Comparison of ENCODE assay signal across 23 cellular contexts in the genomic region with DNA sequence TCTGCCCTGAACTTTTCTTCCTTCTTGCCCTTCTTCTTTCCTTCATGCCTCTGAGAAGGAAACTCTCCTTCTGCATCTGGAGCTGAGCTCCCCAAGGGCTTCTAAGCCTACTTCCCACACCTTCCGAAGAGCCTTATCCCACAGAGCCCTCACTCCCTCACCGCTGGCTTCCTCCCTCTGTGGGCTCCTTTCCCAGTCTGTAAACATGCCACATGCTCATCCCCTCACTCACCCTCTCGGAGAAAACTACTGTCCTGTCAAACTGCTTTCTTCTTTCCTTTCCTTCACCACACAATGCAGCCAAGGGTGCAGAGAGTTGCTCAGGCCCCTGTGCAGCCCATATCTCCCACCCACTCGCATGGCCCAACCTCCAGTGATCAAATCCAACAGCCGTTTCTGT. TPM values are rescaled to one million over a fixed set of nuclear protein-coding genes. Genes with fewer than 3 reads are reported as not detected.
DNase-seq lines count a peak whose midpoint lies in the region; ATAC-seq and TF ChIP-seq lines count a peak whose summit lies in the region.
"Had no signal": no experiment of that assay in that cellular context is flagged by ENCODE, and none has a peak within 500 bp of the region (broad histone marks: within the 10 kb centered on the region; RNA-seq: fewer than 3 reads in every experiment).

No MANE protein-coding gene starts in this region.

- H3K27me3 Mint-ChIP-seq in stimulated activated naive CD8-positive, alpha-beta T cell treated with anti-CD3 and anti-CD28 coated beads, Interleukin-15, Interleukin-2, amounts not matched to agents 100 ng/mL and 50 ng/mL, for 24 hours = no peaks in the 10 kb centered on the region
- H3K27me3 Mint-ChIP-seq in nephron (ENCODE audit: low read depth) (no peaks in the 10 kb centered on the region), type B pancreatic cell (no peaks in the 10 kb centered on the region)
- H3K27me3 Mint-ChIP-seq: B cell, brain had no signal

- no peaks in the 10 kb centered on the region for H3K4me1 ChIP-seq in fibroblast of lung (ENCODE audit: control insufficient read depth, extremely low read depth, insufficient read depth, low read length)
- H3K4me1 ChIP-seq: A549, psoas muscle had no signal

- peak overlapping the region; percentile 35 for H3K4me2 ChIP-seq in fibroblast of lung (ENCODE audit: extremely low read depth, insufficient read depth, low read length)
- H3K4me2 ChIP-seq: A549 had no signal

- ATAC-seq in stimulated activated naive CD8-positive, alpha-beta T cell treated with anti-CD3 and anti-CD28 coated beads, Interleukin-15, Interleukin-2, amounts not matched to agents 100 U/mL and 50 U/mL, for 24 hours = no peak
- no peak for ATAC-seq in left lobe of liver
- ATAC-seq: A549, HCT116, psoas muscle had no signal

- TF ChIP-seq CTCF in fibroblast of lung (conservative IDR thresholded peaks at IDR 0.05 in 1 of 2, IDR thresholded peaks at IDR 0.05 in 1 of 2; ENCODE audit: low read depth in 1 of 2, low read length in 2 of 2) = no peak
- no peak for TF ChIP-seq CTCF in nephron (IDR thresholded peaks at IDR 0.05; ENCODE audit: unreplicated experiment in 3 of 3)
- TF ChIP-seq CTCF in type B pancreatic cell (conservative IDR thresholded peaks at IDR 0.05) = no peak

- H3K9me3 ChIP-seq in fibroblast of lung (ENCODE audit: control insufficient read depth, insufficient read depth, low read depth, low read length) = no peaks in the 10 kb centered on the region
- H3K9me3 ChIP-seq: psoas muscle had no signal

- no peak overlapping the region for H3K9ac ChIP-seq in fibroblast of lung (ENCODE audit: insufficient read depth, low read length)

- H3K4me3 Mint-ChIP-seq in stimulated activated naive CD8-positive, alpha-beta T cell treated with anti-CD3 and anti-CD28 coated beads, Interleukin-15, Interleukin-2, amounts not matched to agents 100 ng/mL and 50 ng/mL, for 24 hours = no peak overlapping the region
- H3K4me3 Mint-ChIP-seq in nephron (no peak overlapping the region), type B pancreatic cell (peak overlapping the region; percentile 16)
- H3K4me3 Mint-ChIP-seq: B cell, brain had no signal

- no peak overlapping the region for H3K27ac ChIP-seq in fibroblast of lung (ENCODE audit: insufficient read depth, low read length)
- H3K27ac ChIP-seq: A549, psoas muscle, SK-N-MC had no signal

- H3K27ac Mint-ChIP-seq in stimulated activated naive CD8-positive, alpha-beta T cell treated with anti-CD3 and anti-CD28 coated beads, Interleukin-15, Interleukin-2, amounts not matched to agents 100 ng/mL and 50 ng/mL, for 24 hours = peak overlapping the region; percentile 71
- H3K27ac Mint-ChIP-seq in nephron = peak overlapping the region in 2 of 3 experiments; percentile 3 to 41
- H3K27ac Mint-ChIP-seq in type B pancreatic cell = peak overlapping the region; percentile 75
- H3K27ac Mint-ChIP-seq: B cell had no signal

- no peaks in the 10 kb centered on the region for H4K20me1 ChIP-seq in fibroblast of lung (ENCODE audit: control insufficient read depth, extremely low read depth, insufficient read depth, low read length)

- no peak for DNase-seq in stimulated activated naive CD8-positive, alpha-beta T cell treated with anti-CD3 and anti-CD28 coated beads, Interleukin-15, Interleukin-2, amounts not matched to agents 100 U/mL and 50 U/mL, for 24 hours
- DNase-seq in fibroblast of lung (ENCODE audit: low read depth in 2 of 2) = peak; percentile 20 to 41
- no peak for DNase-seq in type B pancreatic cell (ENCODE audit: extremely low spot score, unreplicated experiment)
- no peak for DNase-seq in stimulated activated CD4-positive, alpha-beta T cell treated with anti-CD3 and anti-CD28 coated beads, Interleukin-2, amount 100 ng/mL, for 24 hours
- DNase-seq in NCI-H187 (lab: John Stamatoyannopoulos, UW) = no peak
- DNase-seq in left lobe of liver (ENCODE audit: low spot score) = no peak
- DNase-seq: activated CD4-positive, alpha-beta T cell treated with anti-CD3 and anti-CD28 coated beads for 4 hours; activated naive CD4-positive, alpha-beta T cell; KG1; kidney; MM.1S; NCI-H1417; NCI-H748 treated with DMSO at 0.1 percent for 48 hours; psoas muscle; stimulated activated CD8-positive, alpha-beta memory T cell treated with anti-CD3 and anti-CD28 coated beads, Interleukin-4, amount 100 ng/mL, for 48 hours; trophoblast cell had no signal

- H3K4me3 ChIP-seq in fibroblast of lung (replicated peaks in 1 of 4; ENCODE audit: control extremely low read depth in 1 of 4, insufficient read depth in 1 of 4, low read depth in 3 of 4, low read length in 4 of 4) = no peak overlapping the region
- H3K4me3 ChIP-seq: A549, psoas muscle, SK-N-MC had no signal

- no peaks in the 10 kb centered on the region for H3K36me3 ChIP-seq in fibroblast of lung (ENCODE audit: control insufficient read depth, insufficient read depth, low read length)

- no peaks in the 10 kb centered on the region for H3K9me3 Mint-ChIP-seq in stimulated activated naive CD8-positive, alpha-beta T cell treated with anti-CD3 and anti-CD28 coated beads, Interleukin-15, Interleukin-2, amounts not matched to agents 100 ng/mL and 50 ng/mL, for 24 hours
- H3K9me3 Mint-ChIP-seq in nephron (peaks cover 8% of the 10 kb centered on the region), type B pancreatic cell (no peaks in the 10 kb centered on the region)

- no peaks in the 10 kb centered on the region for H3K27me3 ChIP-seq in fibroblast of lung (ENCODE audit: control insufficient read depth, insufficient read depth, low read length)

- H2AFZ ChIP-seq in fibroblast of lung (ENCODE audit: low read length) = no peak overlapping the region

- H3K36me3 Mint-ChIP-seq in stimulated activated naive CD8-positive, alpha-beta T cell treated with anti-CD3 and anti-CD28 coated beads, Interleukin-15, Interleukin-2, amounts not matched to agents 100 ng/mL and 50 ng/mL, for 24 hours (ENCODE audit: low read depth) = peaks cover 31% of the 10 kb centered on the region
- H3K36me3 Mint-ChIP-seq in nephron (ENCODE audit: low read depth) (peaks cover 67% of the 10 kb centered on the region), type B pancreatic cell (peaks cover 24% of the 10 kb centered on the region)

- H3K79me2 ChIP-seq in fibroblast of lung (ENCODE audit: control insufficient read depth, insufficient read depth, low read length) = no peaks in the 10 kb centered on the region

- peaks cover 9% of the 10 kb centered on the region for H3K4me1 Mint-ChIP-seq in stimulated activated naive CD8-positive, alpha-beta T cell treated with anti-CD3 and anti-CD28 coated beads, Interleukin-15, Interleukin-2, amounts not matched to agents 100 ng/mL and 50 ng/mL, for 24 hours (ENCODE audit: low read depth)
- H3K4me1 Mint-ChIP-seq in nephron (peaks cover 14% of the 10 kb centered on the region), type B pancreatic cell (ENCODE audit: unreplicated experiment) (peaks cover 17% of the 10 kb centered on the region)

RNA-seq across cellular contexts. Expression of a gene that starts 18.1 kb away (rescaled TPM):
- total RNA-seq in fibroblast of lung (7.2 and 9.9 TPM in 2 replicates), type B pancreatic cell (ENCODE audit: low replicate concordance) (6.7 and 15.3 TPM in 2 replicates), left lobe of liver (6.6 TPM)
- 4.0 and 4.9 TPM in 2 replicates for polyA plus RNA-seq in fibroblast of lung
- polyA plus RNA-seq in fibroblast of lung (2012) = 4.5 and 5.0 TPM in 2 replicates
- 14.0 and 34.5 TPM in 2 replicates for polyA minus RNA-seq in fibroblast of lung (ENCODE audit: low replicate concordance)

RNA-seq across cellular contexts. Expression of a gene that starts 18.4 kb away (rescaled TPM):
- total RNA-seq in fibroblast of lung (95.0 and 97.8 TPM in 2 replicates), type B pancreatic cell (ENCODE audit: low replicate concordance) (73.0 TPM in 2 replicates), left lobe of liver (41.7 TPM)
- 53.6 and 59.4 TPM in 2 replicates for polyA plus RNA-seq in fibroblast of lung
- polyA plus RNA-seq in fibroblast of lung (2012) = 42.4 and 43.4 TPM in 2 replicates
- polyA minus RNA-seq in fibroblast of lung (ENCODE audit: low replicate concordance) = 174 and 189 TPM in 2 replicates

RNA-seq across cellular contexts. Expression of a gene that starts 58.4 kb away (rescaled TPM):
- 474 and 483 TPM in 2 replicates for total RNA-seq in fibroblast of lung
- polyA plus RNA-seq in fibroblast of lung = 287 and 291 TPM in 2 replicates
- polyA plus RNA-seq in fibroblast of lung (2012) = 212 and 215 TPM in 2 replicates
- polyA minus RNA-seq in fibroblast of lung (ENCODE audit: low replicate concordance) = 29.3 and 36.2 TPM in 2 replicates
- total RNA-seq in type B pancreatic cell (ENCODE audit: low replicate concordance) = 245 TPM in 2 replicates
- total RNA-seq in left lobe of liver = 113 TPM

Comparison
In these comparisons a context has a peak if more than half of its experiments do, and no peak if none do; other contexts are left out.
1. H3K27ac Mint-ChIP-seq: peak in every context shown above with its lines; median percentile 75 in type B pancreatic cell; 71 in stimulated activated naive CD8-positive, alpha-beta T cell treated with anti-CD3 and anti-CD28 coated beads, Interleukin-15, Interleukin-2, amounts not matched to agents 100 ng/mL and 50 ng/mL, for 24 hours; 22 in nephron.
2. DNase-seq: peak in fibroblast of lung (2 of 2); none in stimulated activated naive CD8-positive, alpha-beta T cell treated with anti-CD3 and anti-CD28 coated beads, Interleukin-15, Interleukin-2, amounts not matched to agents 100 U/mL and 50 U/mL, for 24 hours (single experiment), type B pancreatic cell (single experiment), stimulated activated CD4-positive, alpha-beta T cell treated with anti-CD3 and anti-CD28 coated beads, Interleukin-2, amount 100 ng/mL, for 24 hours (0 of 2), NCI-H187 (0 of 2) and left lobe of liver (single experiment).